Comparison of ENCODE assay signal across 11 cellular contexts in the genomic region with DNA sequence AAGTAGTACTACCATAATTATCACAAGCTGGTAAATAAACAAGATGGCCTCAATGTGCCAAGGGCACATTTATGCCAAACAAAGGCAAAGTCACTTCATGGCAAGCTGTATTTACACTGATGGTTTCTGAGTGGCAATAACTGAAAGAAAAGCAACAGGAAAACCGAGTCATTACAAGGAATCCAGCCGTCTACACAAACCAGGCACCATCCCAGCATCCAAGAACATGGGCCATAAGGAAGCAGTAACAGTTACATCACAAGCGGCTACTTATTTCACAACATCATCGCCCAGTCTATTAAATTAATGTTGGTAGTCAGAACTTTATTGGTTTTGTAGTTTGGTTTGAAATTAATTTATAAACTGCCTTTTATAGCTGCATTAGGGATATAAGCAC.
DNase-seq lines count a peak whose midpoint lies in the region; ATAC-seq lines count a peak whose summit lies in the region.
"Had no signal": no experiment of that assay in that cellular context is flagged by ENCODE, and none has a peak within 500 bp of the region (broad histone marks: within the 10 kb centered on the region; RNA-seq: fewer than 3 reads in every experiment).

No MANE protein-coding gene starts in this region.

- H3K36me3 Mint-ChIP-seq in activated T-helper 17 cell treated with anti-CD3 and anti-CD28 coated beads, Interleukin-2, amount 50 U/mL, for 72 hours (ENCODE audit: low read depth) = no peaks in the 10 kb centered on the region
- H3K36me3 Mint-ChIP-seq in natural killer cell treated with Interleukin-12 subunit alpha and Interleukin-12 subunit beta and Interleukin-15 and Interleukin-18, amount 100 ng/mL, for 72 hours = no peaks in the 10 kb centered on the region

- no peak for ATAC-seq in activated T-helper 17 cell treated with anti-CD3 and anti-CD28 coated beads, Interleukin-2, amount 50 U/mL, for 72 hours (replicated peaks)
- no peak for ATAC-seq in natural killer cell treated with Interleukin-12 subunit alpha and Interleukin-12 subunit beta and Interleukin-15 and Interleukin-18, amount 100 ng/mL, for 72 hours

- peaks cover 27% of the 10 kb centered on the region for H3K4me1 Mint-ChIP-seq in activated T-helper 17 cell treated with anti-CD3 and anti-CD28 coated beads, Interleukin-2, amount 50 U/mL, for 72 hours
- H3K4me1 Mint-ChIP-seq in natural killer cell treated with Interleukin-12 subunit alpha and Interleukin-12 subunit beta and Interleukin-15 and Interleukin-18, amount 100 ng/mL, for 72 hours (ENCODE audit: low read depth in 2 of 2) = peaks cover 26 to 34% of the 10 kb centered on the region in 2 donors

- no peaks in the 10 kb centered on the region for H3K9me3 Mint-ChIP-seq in activated T-helper 17 cell treated with anti-CD3 and anti-CD28 coated beads, Interleukin-2, amount 50 U/mL, for 72 hours
- no peaks in the 10 kb centered on the region for H3K9me3 Mint-ChIP-seq in natural killer cell treated with Interleukin-12 subunit alpha and Interleukin-12 subunit beta and Interleukin-15 and Interleukin-18, amount 100 ng/mL, for 72 hours

- no peaks in the 10 kb centered on the region for H3K27me3 Mint-ChIP-seq in activated T-helper 17 cell treated with anti-CD3 and anti-CD28 coated beads, Interleukin-2, amount 50 U/mL, for 72 hours
- H3K27me3 Mint-ChIP-seq in natural killer cell treated with Interleukin-12 subunit alpha and Interleukin-12 subunit beta and Interleukin-15 and Interleukin-18, amount 100 ng/mL, for 72 hours = no peaks in the 10 kb centered on the region

- DNase-seq in NCI-H2081 (lab: John Stamatoyannopoulos, UW) (peak; percentile 16 to 66), NCI-H2081 treated with DMSO at 0.1 percent for 48 hours (lab: John Stamatoyannopoulos, UW) (no peak), NCI-H1417 (lab: John Stamatoyannopoulos, UW) (peak; percentile 13 to 86 (median 55)), COLO829 (ENCODE audit: low spot score) (no peak), NAMALWA (ENCODE audit: low spot score) (no peak), HUDEP-2 (lab: John Stamatoyannopoulos, UW; ENCODE audit: unreplicated experiment in 76 of 76) (no peak)
- no peak for DNase-seq in natural killer cell treated with Interleukin-12 subunit alpha and Interleukin-12 subunit beta and Interleukin-15 and Interleukin-18, amount 100 ng/mL, for 72 hours (ENCODE audit: low spot score)
- DNase-seq: GF-D8, NCI-H524, thyroid gland had no signal

- peak overlapping the region; percentile 93 for H3K27ac Mint-ChIP-seq in activated T-helper 17 cell treated with anti-CD3 and anti-CD28 coated beads, Interleukin-2, amount 50 U/mL, for 72 hours
- peak overlapping the region; percentile 73 to 93 for H3K27ac Mint-ChIP-seq in natural killer cell treated with Interleukin-12 subunit alpha and Interleukin-12 subunit beta and Interleukin-15 and Interleukin-18, amount 100 ng/mL, for 72 hours

- peak overlapping the region; percentile 79 for H3K4me3 Mint-ChIP-seq in activated T-helper 17 cell treated with anti-CD3 and anti-CD28 coated beads, Interleukin-2, amount 50 U/mL, for 72 hours
- peak overlapping the region; percentile 80 for H3K4me3 Mint-ChIP-seq in natural killer cell treated with Interleukin-12 subunit alpha and Interleukin-12 subunit beta and Interleukin-15 and Interleukin-18, amount 100 ng/mL, for 72 hours

Comparison
In these comparisons a context has a peak if more than half of its experiments do, and no peak if none do; other contexts are left out.
1. DNase-seq: peak in NCI-H2081 (2 of 2) and NCI-H1417 (3 of 3); none in NCI-H2081 treated with DMSO at 0.1 percent for 48 hours (single experiment), natural killer cell treated with Interleukin-12 subunit alpha and Interleukin-12 subunit beta and Interleukin-15 and Interleukin-18, amount 100 ng/mL, for 72 hours (single experiment), COLO829 (single experiment), NAMALWA (single experiment) and HUDEP-2 (0 of 76).